ENCODE assay signal across 8 cellular contexts in genomic region chr2:199739413-199740110, GRCh38.
DNase-seq lines count a peak whose midpoint lies in the region; ATAC-seq and TF ChIP-seq lines count a peak whose summit lies in the region.

No MANE protein-coding gene starts in this region.

- POLR2A ChIA-PET in PC-3 (lab: Charles Lee; ENCODE audit: unreplicated experiment): no interaction called here

- H3K27ac ChIP-seq in PC-3 (ENCODE audit: low read length): no peak overlapping the region

- intact Hi-C loops in PC-3 (cut with micrococcal nuclease): loop anchor here (1.0 to 5.0 kb wide), 4 partner anchors 35 to 1425 kb away; no protein-coding TSS in a partner anchor
- intact Hi-C loops in activated T-helper 1 cell treated with anti-CD3 and anti-CD28 coated beads, Interleukin-12 subunit alpha, Interleukin-12 subunit beta, Interleukin-2, Interleukin-4 antibody, amounts not matched to agents 30 ng/mL and 10 ng/mL and 1 ng/mL, durations not matched to agents 14 hours and 24 hours and 36 hours (cut with micrococcal nuclease): loop anchor here (1.0 to 10.0 kb wide), 3 partner anchors 35 to 1430 kb away; no protein-coding TSS in a partner anchor

- H3K4me1 Mint-ChIP-seq in activated T-helper 1 cell treated with anti-CD3 and anti-CD28 coated beads, Interleukin-12 subunit alpha, Interleukin-12 subunit beta, Interleukin-2, Interleukin-4 antibody, amounts not matched to agents 30 ng/mL and 10 ng/mL and 1 ng/mL, durations not matched to agents 14 hours and 24 hours and 36 hours (ENCODE audit: low read depth): peaks cover 6% of the 10 kb centered on the region

- no peaks in the 10 kb centered on the region for H3K36me3 Mint-ChIP-seq in activated T-helper 1 cell treated with anti-CD3 and anti-CD28 coated beads, Interleukin-12 subunit alpha, Interleukin-12 subunit beta, Interleukin-2, Interleukin-4 antibody, amounts not matched to agents 30 ng/mL and 10 ng/mL and 1 ng/mL, durations not matched to agents 14 hours and 24 hours and 36 hours (ENCODE audit: low read depth)

- H3K4me2 ChIP-seq in PC-3 (ENCODE audit: low read length): peak overlapping the region; percentile 42

- H3K4me3 Mint-ChIP-seq in activated T-helper 1 cell treated with anti-CD3 and anti-CD28 coated beads, Interleukin-12 subunit alpha, Interleukin-12 subunit beta, Interleukin-2, Interleukin-4 antibody, amounts not matched to agents 30 ng/mL and 10 ng/mL and 1 ng/mL, durations not matched to agents 14 hours and 24 hours and 36 hours: no peak overlapping the region

- DNase-seq in NCI-H1417 (lab: John Stamatoyannopoulos, UW) (peak; percentile 8 to 67 (median 55)), NCI-H1417 treated with DMSO at 0.1 percent for 48 hours (lab: John Stamatoyannopoulos, UW) (no peak), PC-3 (peak; percentile 78), foreskin fibroblast (peak; percentile 35 to 78), occipital lobe (lab: John Stamatoyannopoulos, UW) (peak; percentile 36), superior temporal gyrus (ENCODE audit: extremely low spot score) (peak; percentile 93)
- DNase-seq in activated T-helper 1 cell treated with anti-CD3 and anti-CD28 coated beads, Interleukin-12 subunit alpha, Interleukin-12 subunit beta, Interleukin-2, Interleukin-4 antibody, amounts not matched to agents 30 ng/mL and 10 ng/mL and 1 ng/mL, durations not matched to agents 14 hours and 24 hours and 36 hours (ENCODE audit: low spot score): peak; percentile 21

- H3K27me3 ChIP-seq in PC-3 (ENCODE audit: low read length): peaks cover 37% of the 10 kb centered on the region

- no peaks in the 10 kb centered on the region for H3K9me2 ChIP-seq in PC-3 (replicated peaks; ENCODE audit: low read length)

- H3K27me3 Mint-ChIP-seq in activated T-helper 1 cell treated with anti-CD3 and anti-CD28 coated beads, Interleukin-12 subunit alpha, Interleukin-12 subunit beta, Interleukin-2, Interleukin-4 antibody, amounts not matched to agents 30 ng/mL and 10 ng/mL and 1 ng/mL, durations not matched to agents 14 hours and 24 hours and 36 hours (ENCODE audit: insufficient read depth): peaks cover 20% of the 10 kb centered on the region

- H3K27ac Mint-ChIP-seq in activated T-helper 1 cell treated with anti-CD3 and anti-CD28 coated beads, Interleukin-12 subunit alpha, Interleukin-12 subunit beta, Interleukin-2, Interleukin-4 antibody, amounts not matched to agents 30 ng/mL and 10 ng/mL and 1 ng/mL, durations not matched to agents 14 hours and 24 hours and 36 hours: no peak overlapping the region

- no peaks in the 10 kb centered on the region for H3K36me3 ChIP-seq in PC-3 (ENCODE audit: low read depth, low read length)

- no TSS peak for BruUV-seq in PC-3 (replicated peaks; lab: Mats Ljungman, UMichigan)

- H3K79me2 ChIP-seq in PC-3 (ENCODE audit: low read length): no peaks in the 10 kb centered on the region

- peaks cover 16% of the 10 kb centered on the region for H3K4me1 ChIP-seq in PC-3 (ENCODE audit: insufficient read depth, low read length)

- H3K9me3 Mint-ChIP-seq in activated T-helper 1 cell treated with anti-CD3 and anti-CD28 coated beads, Interleukin-12 subunit alpha, Interleukin-12 subunit beta, Interleukin-2, Interleukin-4 antibody, amounts not matched to agents 30 ng/mL and 10 ng/mL and 1 ng/mL, durations not matched to agents 14 hours and 24 hours and 36 hours: no peaks in the 10 kb centered on the region

- H3K9me3 ChIP-seq in PC-3 (ENCODE audit: low read length): no peaks in the 10 kb centered on the region

- no peak overlapping the region for H3K4me3 ChIP-seq in PC-3 (ENCODE audit: low read length)
- no peak overlapping the region for H3K4me3 ChIP-seq in foreskin fibroblast (ENCODE audit: low read depth in 1 of 2, low read length in 2 of 2)

- no peaks in the 10 kb centered on the region for H3F3A ChIP-seq in PC-3 (ENCODE audit: low read length, unreplicated experiment)

- TF ChIP-seq CTCF in PC-3 (conservative IDR thresholded peaks at IDR 0.05; ENCODE audit: low read depth, low read length): peak; percentile 98
- TF ChIP-seq CTCF in foreskin fibroblast (IDR thresholded peaks at IDR 0.05; ENCODE audit: low read depth, low read length): peak; percentile 88

- H3K9ac ChIP-seq in PC-3 (ENCODE audit: low read length): no peak overlapping the region

- ATAC-seq in HG03159 (IDR thresholded peaks at IDR 0.05; ENCODE audit: unreplicated experiment) (peak; percentile 70), PC-3 (peak; percentile 62)

- CTCF ChIA-PET in PC-3 (lab: Charles Lee): interaction anchor here (0.7 kb wide), 1 partner anchor 35 kb away, joined by 4 read pairs; no protein-coding TSS in a partner anchor

- H2AFZ ChIP-seq in PC-3 (ENCODE audit: low read length): 0 out of 2 replicates have a peak overlapping the region, but pooled peaks have one; percentile 15

- no peaks in the 10 kb centered on the region for H4K20me1 ChIP-seq in PC-3 (ENCODE audit: low read length)
